Comparison of ENCODE assay signal across 14 cellular contexts in genomic region chr1:196393742-196394141, GRCh38.
DNase-seq lines count a peak whose midpoint lies in the region; FAIRE-seq and TF ChIP-seq lines count a peak whose summit lies in the region.
"Had no signal": no experiment of that assay in that cellular context is flagged by ENCODE, and none has a peak within 500 bp of the region (broad histone marks: within the 10 kb centered on the region; RNA-seq: fewer than 3 reads in every experiment).

No MANE protein-coding gene starts in this region.

- H3K27me3 Mint-ChIP-seq in activated naive CD4-positive, alpha-beta T cell treated with anti-CD3 and anti-CD28 coated beads for 36 hours (ENCODE audit: low read depth): no peaks in the 10 kb centered on the region
- H3K27me3 Mint-ChIP-seq: activated CD4-positive, alpha-beta memory T cell treated with anti-CD3 and anti-CD28 coated beads, Interleukin-2, amount 10 ng/mL, durations not matched to agents 7 days and 5 days; activated naive CD4-positive, alpha-beta T cell treated with anti-CD3 and anti-CD28 coated beads, Interleukin-2, amount 50 U/mL, for 24 hours; CD8-positive, alpha-beta memory T cell had no signal

- H3K27ac Mint-ChIP-seq in activated naive CD4-positive, alpha-beta T cell treated with anti-CD3 and anti-CD28 coated beads for 36 hours: no peak overlapping the region
- H3K27ac Mint-ChIP-seq: activated CD4-positive, alpha-beta memory T cell treated with anti-CD3 and anti-CD28 coated beads, Interleukin-2, amount 10 ng/mL, durations not matched to agents 7 days and 5 days; activated naive CD4-positive, alpha-beta T cell treated with anti-CD3 and anti-CD28 coated beads, Interleukin-2, amount 50 U/mL, for 24 hours; CD8-positive, alpha-beta memory T cell had no signal

- no peaks in the 10 kb centered on the region for H3K36me3 Mint-ChIP-seq in activated naive CD4-positive, alpha-beta T cell treated with anti-CD3 and anti-CD28 coated beads for 36 hours (ENCODE audit: low read depth)
- H3K36me3 Mint-ChIP-seq: activated naive CD4-positive, alpha-beta T cell treated with anti-CD3 and anti-CD28 coated beads, Interleukin-2, amount 50 U/mL, for 24 hours; CD8-positive, alpha-beta memory T cell had no signal

- no peaks in the 10 kb centered on the region for H3K9me3 ChIP-seq in osteoblast (ENCODE audit: low read depth, low read length)
- H3K9me3 ChIP-seq: spleen had no signal

- H3K27ac ChIP-seq in osteoblast (ENCODE audit: low read depth, low read length): no peak overlapping the region
- H3K27ac ChIP-seq: spleen had no signal

- H3K79me2 ChIP-seq in osteoblast (ENCODE audit: insufficient read depth, low read length): no peaks in the 10 kb centered on the region

- H3K27me3 ChIP-seq in osteoblast (ENCODE audit: insufficient read depth, low read length): no peaks in the 10 kb centered on the region
- H3K27me3 ChIP-seq: spleen had no signal

- H3K36me3 ChIP-seq in osteoblast (ENCODE audit: insufficient read depth, low read length): no peaks in the 10 kb centered on the region
- H3K36me3 ChIP-seq: spleen had no signal

- no peak overlapping the region for H3K4me3 Mint-ChIP-seq in activated naive CD4-positive, alpha-beta T cell treated with anti-CD3 and anti-CD28 coated beads for 36 hours
- H3K4me3 Mint-ChIP-seq: activated CD4-positive, alpha-beta memory T cell treated with anti-CD3 and anti-CD28 coated beads, Interleukin-2, amount 10 ng/mL, durations not matched to agents 7 days and 5 days; activated naive CD4-positive, alpha-beta T cell treated with anti-CD3 and anti-CD28 coated beads, Interleukin-2, amount 50 U/mL, for 24 hours; CD8-positive, alpha-beta memory T cell had no signal

- H3K4me3 ChIP-seq in osteoblast (ENCODE audit: insufficient read depth, low read length): peak overlapping the region; percentile 38
- H3K4me3 ChIP-seq: spleen had no signal

- intact Hi-C loops in activated naive CD4-positive, alpha-beta T cell treated with anti-CD3 and anti-CD28 coated beads for 36 hours (cut with micrococcal nuclease): no loop called here

- H4K20me1 ChIP-seq in osteoblast (ENCODE audit: insufficient read depth, low read length): no peaks in the 10 kb centered on the region

- no peaks in the 10 kb centered on the region for H3K4me1 Mint-ChIP-seq in activated naive CD4-positive, alpha-beta T cell treated with anti-CD3 and anti-CD28 coated beads for 36 hours (ENCODE audit: low read depth)
- H3K4me1 Mint-ChIP-seq: activated CD4-positive, alpha-beta memory T cell treated with anti-CD3 and anti-CD28 coated beads, Interleukin-2, amount 10 ng/mL, durations not matched to agents 7 days and 5 days; activated naive CD4-positive, alpha-beta T cell treated with anti-CD3 and anti-CD28 coated beads, Interleukin-2, amount 50 U/mL, for 24 hours; CD8-positive, alpha-beta memory T cell had no signal

- no peak for TF ChIP-seq CTCF in D721Med (IDR thresholded peaks at IDR 0.05; ENCODE audit: insufficient read depth, missing control alignments)
- no peak for TF ChIP-seq CTCF in osteoblast (IDR thresholded peaks at IDR 0.05; ENCODE audit: extremely low read depth, low read depth, low read length)

- peak; percentile 41 for FAIRE-seq in D721Med (lab: Jason Lieb, UNC)

- peaks cover 9% of the 10 kb centered on the region for H3K4me1 ChIP-seq in osteoblast (ENCODE audit: insufficient read depth, low read length)
- H3K4me1 ChIP-seq: spleen had no signal

- CTCF ChIA-PET in activated naive CD4-positive, alpha-beta T cell treated with anti-CD3 and anti-CD28 coated beads for 36 hours (lab: Charles Lee): no interaction called here

- DNase-seq in D721Med (ENCODE audit: insufficient read length, low spot score) (no peak), NCI-H446 treated with DMSO at 0.1 percent for 48 hours (lab: John Stamatoyannopoulos, UW) (peak; percentile 51), dermis microvascular lymphatic vessel endothelial cell (ENCODE audit: low read depth in 2 of 2) (peak; percentile 74 to 87), osteoblast (ENCODE audit: insufficient read length, low spot score, missing footprints) (no peak), GM03348 (ENCODE audit: low spot score) (no peak)
- DNase-seq in activated naive CD4-positive, alpha-beta T cell treated with anti-CD3 and anti-CD28 coated beads for 36 hours: no peak
- no peak for DNase-seq in stimulated activated CD4-positive, alpha-beta T cell treated with anti-CD3 and anti-CD28 coated beads, Interleukin-15, amount 100 ng/mL, for 24 hours
- no peak for DNase-seq in stimulated activated CD8-positive, alpha-beta memory T cell treated with anti-CD3 and anti-CD28 coated beads, Interleukin-4, amount 100 ng/mL, for 48 hours
- DNase-seq: activated CD4-positive, alpha-beta memory T cell treated with anti-CD3 and anti-CD28 coated beads, Interleukin-2, amount 10 ng/mL, durations not matched to agents 7 days and 5 days; CD8-positive, alpha-beta memory T cell; effector CD4-positive, alpha-beta T cell; NCI-H1694 treated with DMSO at 0.1 percent for 48 hours; spleen had no signal

- no peaks in the 10 kb centered on the region for H3K9me3 Mint-ChIP-seq in activated naive CD4-positive, alpha-beta T cell treated with anti-CD3 and anti-CD28 coated beads for 36 hours
- H3K9me3 Mint-ChIP-seq: activated CD4-positive, alpha-beta memory T cell treated with anti-CD3 and anti-CD28 coated beads, Interleukin-2, amount 10 ng/mL, durations not matched to agents 7 days and 5 days; activated naive CD4-positive, alpha-beta T cell treated with anti-CD3 and anti-CD28 coated beads, Interleukin-2, amount 50 U/mL, for 24 hours; CD8-positive, alpha-beta memory T cell had no signal

- H2AFZ ChIP-seq in osteoblast (ENCODE audit: low read length): no peak overlapping the region

- H3K4me2 ChIP-seq in osteoblast (ENCODE audit: insufficient read depth, low read length): peak overlapping the region; percentile 60

Comparison
In these comparisons a context has a peak if more than half of its experiments do, and no peak if none do; other contexts are left out.
1. DNase-seq: peak in NCI-H446 treated with DMSO at 0.1 percent for 48 hours (single experiment) and dermis microvascular lymphatic vessel endothelial cell (2 of 2); none in D721Med (single experiment), osteoblast (single experiment), activated naive CD4-positive, alpha-beta T cell treated with anti-CD3 and anti-CD28 coated beads for 36 hours (single experiment), GM03348 (single experiment), stimulated activated CD4-positive, alpha-beta T cell treated with anti-CD3 and anti-CD28 coated beads, Interleukin-15, amount 100 ng/mL, for 24 hours (single experiment) and stimulated activated CD8-positive, alpha-beta memory T cell treated with anti-CD3 and anti-CD28 coated beads, Interleukin-4, amount 100 ng/mL, for 48 hours (single experiment).